24 cellular contexts compared by ENCODE assay signal in the genomic region with DNA sequence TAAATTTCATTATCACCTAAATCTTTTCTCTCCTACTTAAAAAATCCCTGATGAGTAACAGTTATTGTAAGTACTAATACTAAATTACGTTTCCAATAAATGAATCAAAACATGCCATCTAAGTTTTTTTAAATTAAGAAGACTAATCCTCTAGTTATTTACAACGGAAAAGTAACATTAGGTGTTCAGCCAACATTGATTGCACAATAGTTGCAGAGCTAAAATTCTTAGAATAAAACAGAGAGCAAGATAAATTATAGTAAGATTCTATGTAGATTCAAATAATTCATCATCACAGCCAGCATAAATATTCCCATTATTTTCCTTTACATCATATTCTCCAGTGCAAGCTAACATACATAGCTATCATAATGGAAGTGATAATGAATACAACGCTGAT.
DNase-seq lines count a peak whose midpoint lies in the region; ATAC-seq, FAIRE-seq and TF ChIP-seq lines count a peak whose summit lies in the region.
"Had no signal": no experiment of that assay in that cellular context is flagged by ENCODE, and none has a peak within 500 bp of the region (broad histone marks: within the 10 kb centered on the region; RNA-seq: fewer than 3 reads in every experiment).

No MANE protein-coding gene starts in this region.

- H3K4ac ChIP-seq in IMR-90 (ENCODE audit: low read depth, low read length), result no peak overlapping the region

- no TSS peak for BruUV-seq in IMR-90 (replicated peaks; lab: Mats Ljungman, UMichigan)

- H3K23ac ChIP-seq in IMR-90 (ENCODE audit: low read depth, low read length), result no peak overlapping the region

- H3K4me2 ChIP-seq in IMR-90 (ENCODE audit: low read depth, low read length) (peak overlapping the region; percentile 96), hepatocyte (peak overlapping the region; percentile 55)

- H4K8ac ChIP-seq in IMR-90 (ENCODE audit: low read depth in 2 of 2, low read length in 2 of 2), result no peak overlapping the region

- H3K27ac ChIP-seq in IMR-90 (ENCODE audit: insufficient read depth, low read length) (no peak overlapping the region; the same call in 1 of the 2 replicates), hepatocyte (peak overlapping the region; percentile 45), tibial artery (peak overlapping the region in 1 of 2 donors; percentile 47)
- H3K27ac ChIP-seq: foreskin keratinocyte, heart right ventricle, left ventricle myocardium inferior, Peyer's patch had no signal

- no peaks in the 10 kb centered on the region for H3K9me1 ChIP-seq in IMR-90 (ENCODE audit: insufficient read depth, low read length)

- H2BK20ac ChIP-seq in IMR-90 (ENCODE audit: low read depth, low read length), result no peak overlapping the region

- POLR2A ChIA-PET in IMR-90 (lab: Charles Lee; ENCODE audit: unreplicated experiment), result no interaction called here

- H3K56ac ChIP-seq in IMR-90 (ENCODE audit: extremely low read depth, insufficient read depth, low read length), result no peak overlapping the region

- H3K36me3 ChIP-seq in IMR-90 (ENCODE audit: control insufficient read depth, insufficient read depth, low read length) (no peaks in the 10 kb centered on the region), hepatocyte (replicated peaks; ENCODE audit: insufficient read depth, low read depth) (no peaks in the 10 kb centered on the region), tibial artery (no peaks in the 10 kb centered on the region), mucosa of descending colon (ENCODE audit: low read depth) (no peaks in the 10 kb centered on the region)
- H3K36me3 ChIP-seq: heart right ventricle, left ventricle myocardium inferior, Peyer's patch had no signal

- no peaks in the 10 kb centered on the region for H3K79me1 ChIP-seq in IMR-90 (ENCODE audit: low read depth in 1 of 2, low read length in 2 of 2)

- H4K20me1 ChIP-seq in IMR-90 (ENCODE audit: insufficient read depth, low read length) (no peaks in the 10 kb centered on the region), hepatocyte (ENCODE audit: insufficient read depth, poor library complexity, severe bottlenecking) (no peaks in the 10 kb centered on the region)

- H3K27me3 ChIP-seq in IMR-90 (ENCODE audit: control insufficient read depth, insufficient read depth, low read length) (no peaks in the 10 kb centered on the region), hepatocyte (no peaks in the 10 kb centered on the region), tibial artery (no peaks in the 10 kb centered on the region)
- H3K27me3 ChIP-seq: foreskin keratinocyte, heart right ventricle, Peyer's patch had no signal

- WGBS in IMR-90 (ENCODE audit: extremely low coverage in 2 of 2, insufficient read length in 1 of 2), 2 experiments, result no CpG with 5 or more reads among the region's 3 CpGs
- WGBS in hepatocyte (ENCODE audit: low lambda C conversion rate, missing lambda C conversion rate), result 62% methylated on average over 3 of the region's 3 CpGs

- ATAC-seq in IMR-90 (ENCODE audit: low read depth) (no peak), mucosa of descending colon (no peak)
- ATAC-seq: foreskin keratinocyte, heart right ventricle, right cardiac atrium had no signal

- FAIRE-seq in colon (lab: Jason Lieb, UNC), result peak; percentile 91

- CTCF ChIA-PET in IMR-90 (lab: Yijun Ruan, JAX), result interaction anchor here (0.9 kb wide), 1 partner anchor 23 kb away, joined by 5 read pairs; no protein-coding TSS in a partner anchor

- no peak for TF ChIP-seq POLR2A in IMR-90 (IDR thresholded peaks at IDR 0.05; ENCODE audit: low read depth, low read length)

- intact Hi-C loops in IMR-90 (cut with micrococcal nuclease) (no loop called here), tibial artery (cut with DNase I; ENCODE audit: low total_unique reads) (no loop called here), mucosa of descending colon (cut with DNase I, micrococcal nuclease) (no loop called here)

- H3K79me2 ChIP-seq in hepatocyte, result no peaks in the 10 kb centered on the region

- H3K4me3 ChIP-seq in IMR-90 (ENCODE audit: insufficient read depth, low read depth, low read length), result no peak overlapping the region
- H3K4me3 ChIP-seq in hepatocyte, result no peak overlapping the region
- peak overlapping the region; percentile 3 to 28 for H3K4me3 ChIP-seq in tibial artery
- H3K4me3 ChIP-seq in mucosa of descending colon, result no peak overlapping the region
- H3K4me3 ChIP-seq: left ventricle myocardium inferior, Peyer's patch had no signal

- no peaks in the 10 kb centered on the region for H3K9me2 ChIP-seq in hepatocyte (replicated peaks; ENCODE audit: insufficient read depth)

- H3K18ac ChIP-seq in IMR-90 (ENCODE audit: low read depth, low read length), result no peak overlapping the region

- H2BK120ac ChIP-seq in IMR-90 (ENCODE audit: low read depth, low read length), result no peak overlapping the region

- in situ Hi-C loops in IMR-90 (cut with MboI; ENCODE audit: low sequenced_read_pairs) (no loop called here), KBM-7 (cut with MboI; ENCODE audit: low pct_unique_long_range_greater_than_20kb, low sequenced_read_pairs) (no loop called here)

- no peak overlapping the region for H4K91ac ChIP-seq in IMR-90 (ENCODE audit: insufficient read depth, low read depth, low read length)

- DNase-seq in IMR-90, result no peak
- DNase-seq in hepatocyte (ENCODE audit: low spot score), result no peak
- DNase-seq in tibial artery, result no peak
- DNase-seq in mucosa of descending colon, result no peak
- DNase-seq in activated CD4-positive, alpha-beta T cell treated with anti-CD3 and anti-CD28 coated beads for 1 hour, result no peak
- no peak for DNase-seq in KBM-7
- DNase-seq: activated CD4-positive, alpha-beta T cell treated with anti-CD3 and anti-CD28 coated beads for 4 hours; activated naive CD4-positive, alpha-beta T cell treated with anti-CD3 and anti-CD28 coated beads for 36 hours; activated T-cell treated with anti-CD3 and anti-CD28 coated beads, Interleukin-2, amount 50 U/mL, for 48 hours; amygdala; CD4-positive, alpha-beta T cell; DMS 273 treated with DMSO at 0.1 percent for 48 hours; foreskin keratinocyte; GOT3; heart right ventricle; left ventricle myocardium inferior; midbrain; NCI-H1048; NCI-H1694 treated with DMSO at 0.1 percent for 48 hours; NCI-H524 treated with DMSO at 0.1 percent for 48 hours; Peyer's patch; right cardiac atrium; stimulated activated naive CD4-positive, alpha-beta T cell treated with Interleukin-2 at 50 U/mL for 16 hours had no signal

- H2BK5ac ChIP-seq in IMR-90 (ENCODE audit: low read depth, low read length, poor library complexity, severe bottlenecking), result no peak overlapping the region

- no peak overlapping the region for H2BK15ac ChIP-seq in IMR-90 (ENCODE audit: low read depth, low read length)

- no peak overlapping the region for H3K9ac ChIP-seq in IMR-90 (ENCODE audit: low read depth, low read length)

- H2AK9ac ChIP-seq in IMR-90 (replicated peaks; ENCODE audit: low read depth, low read length, poor library complexity), result no peak overlapping the region

- H3K4me1 ChIP-seq in IMR-90 (ENCODE audit: control insufficient read depth, insufficient read depth, low read length) (no peaks in the 10 kb centered on the region), hepatocyte (ENCODE audit: insufficient read depth) (no peaks in the 10 kb centered on the region), tibial artery (peaks cover 0 to 11% (median 2%) of the 10 kb centered on the region in 4 donors), mucosa of descending colon (ENCODE audit: low read depth) (no peaks in the 10 kb centered on the region)
- H3K4me1 ChIP-seq: left ventricle myocardium inferior, Peyer's patch had no signal

- H2AFZ ChIP-seq in IMR-90 (replicated peaks; ENCODE audit: low read length, poor library complexity), result no peak overlapping the region
- H2AFZ ChIP-seq in hepatocyte, result no peak overlapping the region

- no peak overlapping the region for H4K5ac ChIP-seq in IMR-90 (ENCODE audit: low read depth, low read length)

- no peak for TF ChIP-seq CTCF in IMR-90 (conservative IDR thresholded peaks at IDR 0.05; ENCODE audit: low read depth, low read length)
- no peak for TF ChIP-seq CTCF in hepatocyte (IDR thresholded peaks at IDR 0.05; ENCODE audit: poor library complexity)
- TF ChIP-seq CTCF in tibial artery (IDR thresholded peaks at IDR 0.05), result no peak
- no peak for TF ChIP-seq CTCF in mucosa of descending colon (IDR thresholded peaks at IDR 0.05)

- no peak overlapping the region for H3K14ac ChIP-seq in IMR-90 (replicated peaks; ENCODE audit: low read depth, low read length)

- dilution Hi-C loops in IMR-90 (cut with HindIII; ENCODE audit: low sequenced_read_pairs, unreplicated experiment), result no loop called here

- TF ChIP-seq RAD21 in IMR-90 (IDR thresholded peaks at IDR 0.05; ENCODE audit: low read length), result no peak

- H3K9me3 ChIP-seq in IMR-90 (ENCODE audit: control insufficient read depth, insufficient read depth, low read length) (no peaks in the 10 kb centered on the region), hepatocyte (ENCODE audit: low read depth) (peaks cover 9% of the 10 kb centered on the region), tibial artery (no peaks in the 10 kb centered on the region), mucosa of descending colon (no peaks in the 10 kb centered on the region)
- H3K9me3 ChIP-seq: Peyer's patch had no signal

- H2AK5ac ChIP-seq in IMR-90 (ENCODE audit: low read depth, low read length), result no peak overlapping the region

TF ChIP-seq in IMR-90, 13 proteins besides CTCF, POLR2A, EP300 and RAD21:
- TF ChIP-seq CEBPB (IDR thresholded peaks at IDR 0.05; ENCODE audit: low read depth, low read length) (peak; percentile 94), NFE2L2 (IDR thresholded peaks at IDR 0.05; ENCODE audit: low read depth, low read length) (no peak)
TF ChIP-seq in IMR-90: peak in this region for 1.

Comparison
In these comparisons a context has a peak if more than half of its experiments do, and no peak if none do; other contexts are left out.
1. H3K4me3 ChIP-seq: peak in tibial artery (2 of 2); none in IMR-90 (single experiment), hepatocyte (single experiment) and mucosa of descending colon (single experiment).